ENCODE assay signal across 22 cellular contexts in the genomic region with DNA sequence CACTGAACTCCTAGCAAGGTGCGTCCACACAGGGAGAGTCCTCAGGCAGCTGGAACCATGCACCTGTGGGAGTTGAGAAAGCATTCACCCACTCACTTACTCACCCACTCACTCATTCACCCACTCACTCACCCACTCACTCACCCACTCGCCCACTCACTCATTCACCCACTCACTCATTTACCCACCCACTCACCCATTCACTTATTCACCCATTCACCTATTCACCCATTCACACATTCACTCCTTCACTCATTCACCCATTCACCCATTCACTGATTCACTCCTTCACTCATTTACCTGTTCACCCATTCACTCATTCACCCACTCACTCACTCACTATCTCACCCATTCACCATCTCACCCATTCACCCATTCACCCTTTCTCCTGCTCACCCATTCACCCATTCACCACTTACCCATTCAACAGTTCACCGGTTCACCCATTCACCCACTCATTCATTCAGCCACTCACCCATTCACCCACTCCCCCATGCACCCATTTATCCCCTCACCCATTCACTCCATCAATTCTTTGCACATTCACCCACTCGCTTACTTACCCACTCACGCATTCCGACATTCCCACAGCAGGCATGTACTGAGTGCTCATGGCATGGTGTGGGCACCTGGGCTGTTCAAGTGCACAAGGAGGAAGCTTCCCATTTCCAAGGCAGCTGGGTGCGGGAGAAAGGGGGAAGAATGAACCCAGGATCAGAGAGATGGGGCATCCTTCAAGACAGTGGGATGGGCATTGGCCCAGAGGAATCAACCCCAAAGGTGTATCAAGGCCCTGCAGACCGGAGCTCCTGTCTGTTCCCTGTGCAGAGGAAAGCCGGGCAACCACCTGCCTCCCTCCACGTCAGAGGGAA.
DNase-seq lines count a peak whose midpoint lies in the region; ATAC-seq and TF ChIP-seq lines count a peak whose summit lies in the region.
"Had no signal": no experiment of that assay in that cellular context is flagged by ENCODE, and none has a peak within 500 bp of the region (broad histone marks: within the 10 kb centered on the region; RNA-seq: fewer than 3 reads in every experiment).

No MANE protein-coding gene starts in this region.

- no peak for TF ChIP-seq CTCF in upper lobe of right lung (IDR thresholded peaks at IDR 0.05)

- no peak overlapping the region for H3K4me3 ChIP-seq in upper lobe of right lung

- no peaks in the 10 kb centered on the region for H3K27me3 ChIP-seq in upper lobe of right lung
- H3K27me3 ChIP-seq: foreskin keratinocyte, neutrophil had no signal

- H3K9me3 ChIP-seq in upper lobe of right lung, result no peaks in the 10 kb centered on the region
- H3K9me3 ChIP-seq: neutrophil had no signal

- ATAC-seq in upper lobe of right lung (no peak), GM21529 (IDR thresholded peaks at IDR 0.05; ENCODE audit: unreplicated experiment) (no peak)
- ATAC-seq: activated CD4-positive, CD25-positive, alpha-beta regulatory T cell treated with anti-CD3 and anti-CD28 coated beads, Interleukin-2, amount 50 U/mL, for 24 hours; SK-N-SH treated with all-trans-retinoic acid at 6 μM for 48 hours had no signal

- intact Hi-C loops in upper lobe of right lung (cut with DNase I), result no loop called here

- H3K36me3 ChIP-seq in upper lobe of right lung, result no peaks in the 10 kb centered on the region
- H3K36me3 ChIP-seq: neutrophil had no signal

- DNase-seq in activated CD4-positive, CD25-positive, alpha-beta regulatory T cell treated with anti-CD3 and anti-CD28 coated beads, Interleukin-2, amount 50 U/mL, for 72 hours, result peak; percentile 17
- no peak for DNase-seq in activated CD4-positive, CD25-positive, alpha-beta regulatory T cell (lab: John Stamatoyannopoulos, UW)
- DNase-seq in stimulated activated CD4-positive, alpha-beta T cell treated with anti-CD3 and anti-CD28 coated beads, Interleukin-4, amount 100 ng/mL, for 24 hours, result peak; percentile 1
- DNase-seq in stimulated activated CD4-positive, alpha-beta T cell treated with anti-CD3 and anti-CD28 coated beads, Interleukin-2, amount 100 ng/mL, for 48 hours, result no peak
- DNase-seq in mucosa of gallbladder (ENCODE audit: low spot score) (peak; percentile 9), upper lobe of right lung (peak; percentile 27), RPMI8226 (no peak)
- DNase-seq: CD8-positive, alpha-beta memory T cell; effector CD4-positive, alpha-beta T cell; erythroblast; foreskin keratinocyte; GF-D8; immature natural killer cell; KG1; MV-4-11; small intestine had no signal

- H3K4me1 ChIP-seq in upper lobe of right lung, result no peaks in the 10 kb centered on the region
- H3K4me1 ChIP-seq: foreskin keratinocyte had no signal

- H3K27ac ChIP-seq in upper lobe of right lung, result no peak overlapping the region
- H3K27ac ChIP-seq: 22Rv1, foreskin keratinocyte, neutrophil, RWPE1 had no signal

Comparison
In these comparisons a context has a peak if more than half of its experiments do, and no peak if none do; other contexts are left out.
1. DNase-seq: peak in activated CD4-positive, CD25-positive, alpha-beta regulatory T cell treated with anti-CD3 and anti-CD28 coated beads, Interleukin-2, amount 50 U/mL, for 72 hours (single experiment), stimulated activated CD4-positive, alpha-beta T cell treated with anti-CD3 and anti-CD28 coated beads, Interleukin-4, amount 100 ng/mL, for 24 hours (single experiment), mucosa of gallbladder (single experiment) and upper lobe of right lung (single experiment); none in activated CD4-positive, CD25-positive, alpha-beta regulatory T cell (0 of 4), stimulated activated CD4-positive, alpha-beta T cell treated with anti-CD3 and anti-CD28 coated beads, Interleukin-2, amount 100 ng/mL, for 48 hours (0 of 2) and RPMI8226 (single experiment).